Comparison of ENCODE assay signal across 9 cellular contexts in the genomic region with DNA sequence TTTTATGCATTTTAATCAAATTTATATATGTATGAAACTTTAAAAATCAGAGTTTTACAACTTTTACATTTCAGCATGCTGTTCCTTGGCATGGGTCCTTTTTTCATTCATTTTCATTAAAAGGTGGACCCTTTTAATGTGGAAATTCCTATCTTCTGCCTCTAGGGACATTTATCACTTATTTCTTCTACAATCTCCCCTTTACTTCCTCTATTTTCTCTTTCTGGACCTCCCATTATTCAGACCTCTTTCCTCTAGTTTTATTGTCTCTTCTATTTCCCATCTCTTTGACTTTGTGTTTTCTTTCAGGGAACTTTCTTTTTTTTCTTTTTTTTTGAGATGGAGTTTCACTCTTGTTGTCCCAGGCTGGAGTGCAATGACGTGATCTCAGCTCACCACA. TPM values are rescaled to one million over a fixed set of nuclear protein-coding genes. Genes with fewer than 3 reads are reported as not detected.
DNase-seq lines count a peak whose midpoint lies in the region; ATAC-seq and TF ChIP-seq lines count a peak whose summit lies in the region.
"Had no signal": no experiment of that assay in that cellular context is flagged by ENCODE, and none has a peak within 500 bp of the region (broad histone marks: within the 10 kb centered on the region; RNA-seq: fewer than 3 reads in every experiment).

No MANE protein-coding gene starts in this region.

- POLR2A ChIA-PET in BJ (lab: Charles Lee) = no interaction called here

- no peak for TF ChIP-seq CTCF in BJ (IDR thresholded peaks at IDR 0.05; ENCODE audit: insufficient read depth, low read depth, low read length)

- no peak overlapping the region for H3K9ac ChIP-seq in HUES6 (ENCODE audit: low read length)

- no peaks in the 10 kb centered on the region for H3K9me3 ChIP-seq in HUES6 (ENCODE audit: control insufficient read depth, insufficient read depth, low read depth, low read length)

- peaks cover 7% of the 10 kb centered on the region for H3K4me1 ChIP-seq in HUES6 (ENCODE audit: control insufficient read depth, insufficient read depth, low read length)

- CTCF ChIA-PET in BJ (lab: Yijun Ruan, JAX) = interaction anchor here (0.9 to 1.3 kb wide), 4 partner anchors 12 to 99 kb away, joined by 3 to 7 read pairs (median 3); no protein-coding TSS in a partner anchor

- no peaks in the 10 kb centered on the region for H3K9me3 Mint-ChIP-seq in activated T-helper 17 cell treated with anti-CD3 and anti-CD28 coated beads, Interleukin-2, amount 50 U/mL, for 72 hours
- H3K9me3 Mint-ChIP-seq in memory B cell = no peaks in the 10 kb centered on the region

- H3K27ac ChIP-seq in HUES6 (ENCODE audit: low read depth, low read length) = no peak overlapping the region

- no peaks in the 10 kb centered on the region for H3K36me3 Mint-ChIP-seq in activated T-helper 17 cell treated with anti-CD3 and anti-CD28 coated beads, Interleukin-2, amount 50 U/mL, for 72 hours (ENCODE audit: low read depth)
- no peaks in the 10 kb centered on the region for H3K36me3 Mint-ChIP-seq in memory B cell

- no peak for ATAC-seq in activated T-helper 17 cell treated with anti-CD3 and anti-CD28 coated beads, Interleukin-2, amount 50 U/mL, for 72 hours (replicated peaks)
- peak; percentile 35 for ATAC-seq in memory B cell (ENCODE audit: low read depth)

- H3K36me3 ChIP-seq in BJ (ENCODE audit: control insufficient read depth, insufficient read depth, low read length) (no peaks in the 10 kb centered on the region), HUES6 (ENCODE audit: control insufficient read depth, insufficient read depth, low read length) (no peaks in the 10 kb centered on the region)

- H3K27me3 Mint-ChIP-seq in activated T-helper 17 cell treated with anti-CD3 and anti-CD28 coated beads, Interleukin-2, amount 50 U/mL, for 72 hours = peaks cover 37% of the 10 kb centered on the region
- peaks cover 2% of the 10 kb centered on the region for H3K27me3 Mint-ChIP-seq in memory B cell

- no peak for DNase-seq in BJ (ENCODE audit: low read depth)
- DNase-seq in memory B cell (ENCODE audit: low spot score in 2 of 2) = no peak
- no peak for DNase-seq in NCI-H526 treated with DMSO at 0.1 percent for 48 hours (lab: John Stamatoyannopoulos, UW)
- DNase-seq in HPDE6-E6E7 (ENCODE audit: extremely low spot score) = no peak
- no peak for DNase-seq in DMS 273 treated with DMSO at 0.1 percent for 48 hours (lab: John Stamatoyannopoulos, UW)
- DNase-seq in anterior cingulate cortex (lab: John Stamatoyannopoulos, UW) = no peak
- DNase-seq: NCI-H1092 had no signal

- H3K4me1 Mint-ChIP-seq in activated T-helper 17 cell treated with anti-CD3 and anti-CD28 coated beads, Interleukin-2, amount 50 U/mL, for 72 hours = no peaks in the 10 kb centered on the region
- H3K4me1 Mint-ChIP-seq in memory B cell = peaks cover 12% of the 10 kb centered on the region

- no peak overlapping the region for H3K27ac Mint-ChIP-seq in activated T-helper 17 cell treated with anti-CD3 and anti-CD28 coated beads, Interleukin-2, amount 50 U/mL, for 72 hours
- no peak overlapping the region for H3K27ac Mint-ChIP-seq in memory B cell

- peak overlapping the region; percentile 27 for H3K4me3 ChIP-seq in BJ (ENCODE audit: low read depth, low read length)
- peak overlapping the region; percentile 68 for H3K4me3 ChIP-seq in HUES6 (ENCODE audit: low read depth, low read length)

- H3K27me3 ChIP-seq in BJ (ENCODE audit: control insufficient read depth, insufficient read depth, low read length) (peaks cover 9% of the 10 kb centered on the region), HUES6 (ENCODE audit: control insufficient read depth, insufficient read depth, low read length) (peaks cover 55% of the 10 kb centered on the region)

- peak overlapping the region; percentile 41 for H3K4me3 Mint-ChIP-seq in activated T-helper 17 cell treated with anti-CD3 and anti-CD28 coated beads, Interleukin-2, amount 50 U/mL, for 72 hours
- H3K4me3 Mint-ChIP-seq in memory B cell = peak overlapping the region; percentile 55

RNA-seq across cellular contexts. Expression of a gene that starts 5.7 kb away (rescaled TPM):
- 0.11 TPM in 1 of 2 replicates, not detected in the other for polyA plus RNA-seq in BJ (2011; rRNA removed)
- not detected in 2 replicates for polyA minus RNA-seq in BJ (2011; rRNA and poly(A)+ RNA removed)
- not detected for total RNA-seq in activated T-helper 17 cell treated with anti-CD3 and anti-CD28 coated beads, Interleukin-2, amount 50 U/mL, for 72 hours

RNA-seq across cellular contexts. Expression of a gene that starts 36.1 kb away (rescaled TPM):
- 10.9 and 18.6 TPM in 2 replicates for polyA plus RNA-seq in BJ (2011; rRNA removed)
- polyA minus RNA-seq in BJ (2011; rRNA and poly(A)+ RNA removed) = 20.8 and 21.1 TPM in 2 replicates
- 10 to 100 TPM; 44.9 to 92.5 TPM for total RNA-seq in activated T-helper 17 cell treated with anti-CD3 and anti-CD28 coated beads, Interleukin-2, amount 50 U/mL, for 72 hours
